In genomic region chr5:140038373-140038957, GRCh38 we compare ENCODE assay signal across 8 cellular contexts. TPM values are rescaled to one million over a fixed set of nuclear protein-coding genes. Genes with fewer than 3 reads are reported as not detected.
DNase-seq lines count a peak whose midpoint lies in the region; ATAC-seq and TF ChIP-seq lines count a peak whose summit lies in the region.

No MANE protein-coding gene starts in this region.

- H3K9me3 ChIP-seq in PC-3 (ENCODE audit: low read length) (no peaks in the 10 kb centered on the region), gastroesophageal sphincter (no peaks in the 10 kb centered on the region), spleen (peaks cover 0 to 5% (median 0%) of the 10 kb centered on the region in 8 donors)

- H3K9me2 ChIP-seq in PC-3 (replicated peaks; ENCODE audit: low read length): no peaks in the 10 kb centered on the region

- ATAC-seq in PC-3 (no peak), gastroesophageal sphincter (no peak), GM18511 (IDR thresholded peaks at IDR 0.05; ENCODE audit: unreplicated experiment) (no peak), HG02678 (IDR thresholded peaks at IDR 0.05; ENCODE audit: unreplicated experiment) (no peak)

- no peaks in the 10 kb centered on the region for H4K20me1 ChIP-seq in PC-3 (ENCODE audit: low read length)

- H2AFZ ChIP-seq in PC-3 (ENCODE audit: low read length): peak overlapping the region; percentile 20

- CTCF ChIA-PET in PC-3 (lab: Charles Lee): interaction anchor here (0.6 kb wide), 1 partner anchor 70 kb away, joined by 4 read pairs; no protein-coding TSS in a partner anchor

- POLR2A ChIA-PET in PC-3 (lab: Charles Lee; ENCODE audit: unreplicated experiment): no interaction called here

- no peak for TF ChIP-seq EP300 in gastroesophageal sphincter (IDR thresholded peaks at IDR 0.05)

- 11 to 12% methylated on average over 7 of the region's 7 CpGs for WGBS in gastroesophageal sphincter (ENCODE audit: low coverage in 1 of 2), 2 donors
- WGBS in spleen, 5 donors: 6 to 18% (median 7%) methylated on average over 7 of the region's 7 CpGs

- no peak for TF ChIP-seq POLR2A in gastroesophageal sphincter (IDR thresholded peaks at IDR 0.05)
- no peak for TF ChIP-seq POLR2A in spleen (IDR thresholded peaks at IDR 0.05)

- peak overlapping the region; percentile 59 for H3K4me3 ChIP-seq in PC-3 (ENCODE audit: low read length)
- peak overlapping the region; percentile 47 to 75 for H3K4me3 ChIP-seq in gastroesophageal sphincter
- peak overlapping the region in 6 of 8 donors; percentile 17 to 63 (median 24) for H3K4me3 ChIP-seq in spleen

- H3K9ac ChIP-seq in PC-3 (ENCODE audit: low read length): no peak overlapping the region

- H3K4me2 ChIP-seq in PC-3 (ENCODE audit: low read length): peak overlapping the region; percentile 70

- no peaks in the 10 kb centered on the region for H3K36me3 ChIP-seq in PC-3 (ENCODE audit: low read depth, low read length)
- H3K36me3 ChIP-seq in gastroesophageal sphincter: no peaks in the 10 kb centered on the region
- H3K36me3 ChIP-seq in spleen: no peaks in the 10 kb centered on the region

- no peaks in the 10 kb centered on the region for H3F3A ChIP-seq in PC-3 (ENCODE audit: low read length, unreplicated experiment)

- peaks cover 3% of the 10 kb centered on the region; the same call in 1 of the 2 replicates for H3K79me2 ChIP-seq in PC-3 (ENCODE audit: low read length)

- peak in 2 of 3 experiments; percentile 52 to 78 for DNase-seq in NCI-H1417 (lab: John Stamatoyannopoulos, UW)
- no peak for DNase-seq in NCI-H1417 treated with DMSO at 0.1 percent for 48 hours (lab: John Stamatoyannopoulos, UW)
- DNase-seq in PC-3: no peak
- no peak for DNase-seq in spleen
- DNase-seq in ureter (ENCODE audit: low spot score): no peak

- BruUV-seq in PC-3 (replicated peaks; lab: Mats Ljungman, UMichigan): no TSS peak

- H3K27ac ChIP-seq in PC-3 (ENCODE audit: low read length) (no peak overlapping the region), gastroesophageal sphincter (peak overlapping the region; percentile 59 to 84 (median 78)), spleen (peak overlapping the region; percentile 46 to 81 (median 72))

- H3K27me3 ChIP-seq in PC-3 (ENCODE audit: low read length) (no peaks in the 10 kb centered on the region), gastroesophageal sphincter (no peaks in the 10 kb centered on the region), spleen (replicated peaks in 1 of 7) (peaks cover 0 to 50% (median 18%) of the 10 kb centered on the region in 7 donors)

- no peak for TF ChIP-seq CTCF in PC-3 (conservative IDR thresholded peaks at IDR 0.05; ENCODE audit: low read depth, low read length)
- TF ChIP-seq CTCF in gastroesophageal sphincter (IDR thresholded peaks at IDR 0.05): no peak
- no peak for TF ChIP-seq CTCF in spleen (IDR thresholded peaks at IDR 0.05 in 8 of 11, conservative IDR thresholded peaks at IDR 0.05 in 3 of 11)

- H3K4me1 ChIP-seq in PC-3 (ENCODE audit: insufficient read depth, low read length): peaks cover 19% of the 10 kb centered on the region
- H3K4me1 ChIP-seq in gastroesophageal sphincter: peaks cover 0 to 70% (median 11%) of the 10 kb centered on the region in 3 donors
- peaks cover 16 to 74% (median 50%) of the 10 kb centered on the region in 6 donors for H3K4me1 ChIP-seq in spleen

- intact Hi-C loops in PC-3 (cut with micrococcal nuclease): no loop called here
- intact Hi-C loops in spleen (cut with DNase I; ENCODE audit: low total_unique reads): no loop called here

RNA-seq across cellular contexts. Expression of gene NRG2, which starts 4.6 kb away (rescaled TPM):
- total RNA-seq in PC-3 (2014; rRNA removed) (1.8 and 3.2 TPM in 2 replicates), gastroesophageal sphincter (1 to 10 TPM; 3.2 to 7.6 (median 5.1) TPM), spleen (1 to 10 TPM; 3.5 to 7.7 (median 6.7) TPM), ureter (13.9 TPM)
- polyA plus RNA-seq in spleen: 1 to 10 TPM in 1 of 3 donors, under 1 TPM in 2; 0.83 to 2.1 (median 0.96) TPM

Comparison
In these comparisons a context has a peak if more than half of its experiments do, and no peak if none do; other contexts are left out.
1. DNase-seq: peak in NCI-H1417 (2 of 3); none in NCI-H1417 treated with DMSO at 0.1 percent for 48 hours (single experiment), PC-3 (single experiment), spleen (single experiment) and ureter (single experiment).
2. Peak in every context shown above with its lines, with median percentiles within 50 percentile points of each other: H3K4me3 ChIP-seq.